Comparison of ENCODE assay signal across 19 cellular contexts in genomic region chr12:79086546-79086945, GRCh38.
"Had no signal": no experiment of that assay in that cellular context is flagged by ENCODE, and none has a peak within 500 bp of the region (broad histone marks: within the 10 kb centered on the region; RNA-seq: fewer than 3 reads in every experiment).

No MANE protein-coding gene starts in this region.

- H3K27ac Mint-ChIP-seq: activated CD4-positive, alpha-beta T cell treated with anti-CD3 and anti-CD28 coated beads, Interleukin-2, amount 10 ng/mL, durations not matched to agents 24 days and 14 days; activated naive CD8-positive, alpha-beta T cell treated with anti-CD3 and anti-CD28 coated beads for 36 hours; naive B cell; stimulated activated naive CD8-positive, alpha-beta T cell treated with anti-CD3 and anti-CD28 coated beads, Interleukin-15, Interleukin-2, amounts not matched to agents 100 ng/mL and 50 ng/mL, for 24 hours; type B pancreatic cell had no signal

- H3K27ac ChIP-seq: brain microvascular endothelial cell, coronary artery, parathyroid adenoma, right atrium auricular region, suprapubic skin had no signal

- H3K4me1 Mint-ChIP-seq: activated CD4-positive, alpha-beta T cell treated with anti-CD3 and anti-CD28 coated beads, Interleukin-2, amount 10 ng/mL, durations not matched to agents 24 days and 14 days; activated naive CD8-positive, alpha-beta T cell treated with anti-CD3 and anti-CD28 coated beads for 36 hours; central memory CD8-positive, alpha-beta T cell; naive B cell had no signal

- H3K4me1 ChIP-seq: parathyroid adenoma, right atrium auricular region, suprapubic skin had no signal

- H3K9ac ChIP-seq: parathyroid adenoma had no signal

- DNase-seq: activated CD4-positive, alpha-beta T cell treated with anti-CD3 and anti-CD28 coated beads, Interleukin-2, amount 10 ng/mL, durations not matched to agents 24 days and 14 days; activated CD4-positive, CD25-positive, alpha-beta regulatory T cell; activated naive CD8-positive, alpha-beta T cell treated with anti-CD3 and anti-CD28 coated beads for 36 hours; brain microvascular endothelial cell; head of caudate nucleus; left cardiac atrium; naive B cell; T-helper 2 cell had no signal

- H3K79me2 ChIP-seq: parathyroid adenoma had no signal

- H3K27me3 Mint-ChIP-seq: activated CD4-positive, alpha-beta T cell treated with anti-CD3 and anti-CD28 coated beads, Interleukin-2, amount 10 ng/mL, durations not matched to agents 24 days and 14 days; activated naive CD8-positive, alpha-beta T cell treated with anti-CD3 and anti-CD28 coated beads for 36 hours; central memory CD8-positive, alpha-beta T cell; naive B cell; stimulated activated naive CD8-positive, alpha-beta T cell treated with anti-CD3 and anti-CD28 coated beads, Interleukin-15, Interleukin-2, amounts not matched to agents 100 ng/mL and 50 ng/mL, for 24 hours; type B pancreatic cell had no signal

- H2AFZ ChIP-seq: parathyroid adenoma had no signal

- H3K27me3 ChIP-seq: brain microvascular endothelial cell, right atrium auricular region, suprapubic skin had no signal

- FAIRE-seq: frontal cortex, TTC549 had no signal

- H3K36me3 ChIP-seq: brain microvascular endothelial cell, right atrium auricular region, suprapubic skin had no signal

- H3K9me3 ChIP-seq: right atrium auricular region, suprapubic skin had no signal

- ATAC-seq: left cardiac atrium had no signal

- H3K4me3 Mint-ChIP-seq: activated CD4-positive, alpha-beta T cell treated with anti-CD3 and anti-CD28 coated beads, Interleukin-2, amount 10 ng/mL, durations not matched to agents 24 days and 14 days; activated naive CD8-positive, alpha-beta T cell treated with anti-CD3 and anti-CD28 coated beads for 36 hours; central memory CD8-positive, alpha-beta T cell; naive B cell; stimulated activated naive CD8-positive, alpha-beta T cell treated with anti-CD3 and anti-CD28 coated beads, Interleukin-15, Interleukin-2, amounts not matched to agents 100 ng/mL and 50 ng/mL, for 24 hours; type B pancreatic cell had no signal

- H3K9me3 Mint-ChIP-seq: activated CD4-positive, alpha-beta T cell treated with anti-CD3 and anti-CD28 coated beads, Interleukin-2, amount 10 ng/mL, durations not matched to agents 24 days and 14 days; activated naive CD8-positive, alpha-beta T cell treated with anti-CD3 and anti-CD28 coated beads for 36 hours; naive B cell; type B pancreatic cell had no signal

- H3K36me3 Mint-ChIP-seq: activated naive CD8-positive, alpha-beta T cell treated with anti-CD3 and anti-CD28 coated beads for 36 hours; naive B cell; type B pancreatic cell had no signal

- H3K4me2 ChIP-seq: smooth muscle cell had no signal

- H3K4me3 ChIP-seq: coronary artery, lung, right atrium auricular region, smooth muscle cell, suprapubic skin had no signal
